ENCODE assay signal across 8 cellular contexts in genomic region chr1:26853156-26853555, GRCh38. TPM values are rescaled to one million over a fixed set of nuclear protein-coding genes. Genes with fewer than 3 reads are reported as not detected.
DNase-seq lines count a peak whose midpoint lies in the region; ATAC-seq and TF ChIP-seq lines count a peak whose summit lies in the region.

No MANE protein-coding gene starts in this region.

- no peak overlapping the region for H3T11ph ChIP-seq in H9 (ENCODE audit: low read length)

- H3K27ac Mint-ChIP-seq in H9 = no peak overlapping the region
- peak overlapping the region; percentile 66 for H3K27ac Mint-ChIP-seq in activated CD8-positive, alpha-beta T cell treated with anti-CD3 and anti-CD28 coated beads, Interleukin-2, amount 10 ng/mL, durations not matched to agents 7 days and 5 days
- H3K27ac Mint-ChIP-seq in effector memory CD8-positive, alpha-beta T cell = peak overlapping the region in 1 of 2 donors; percentile 68

- no peak overlapping the region for H4K8ac ChIP-seq in H9 (replicated peaks; ENCODE audit: insufficient read length, low read depth, low read length)

- H2AFZ ChIP-seq in H9 (ENCODE audit: low read length) = no peak overlapping the region

- H4K91ac ChIP-seq in H9 (ENCODE audit: insufficient read length, low read depth, low read length) = no peak overlapping the region

- no peak overlapping the region for H3K23ac ChIP-seq in H9 (ENCODE audit: insufficient read length, low read depth, low read length)

- POLR2A ChIA-PET in BJ (lab: Charles Lee) = no interaction called here
- POLR2A ChIA-PET in activated CD8-positive, alpha-beta T cell treated with anti-CD3 and anti-CD28 coated beads, Interleukin-2, amount 10 ng/mL, durations not matched to agents 7 days and 5 days (lab: Charles Lee) = no interaction called here

- CTCF ChIA-PET in BJ (lab: Yijun Ruan, JAX) = interaction anchor here (0.6 to 1.0 kb wide), 2 partner anchors 17 to 55 kb away, joined by 3 read pairs; no protein-coding TSS in a partner anchor
- CTCF ChIA-PET in activated CD8-positive, alpha-beta T cell treated with anti-CD3 and anti-CD28 coated beads, Interleukin-2, amount 10 ng/mL, durations not matched to agents 7 days and 5 days (lab: Charles Lee) = no interaction called here

- peak; percentile 87 for TF ChIP-seq CTCF in BJ (IDR thresholded peaks at IDR 0.05; ENCODE audit: insufficient read depth, low read depth, low read length)
- TF ChIP-seq CTCF in H9 (conservative IDR thresholded peaks at IDR 0.05) = peak; percentile 87

- no peaks in the 10 kb centered on the region for H3K9me3 ChIP-seq in H9 (ENCODE audit: control insufficient read depth, low read depth, low read length)

- no peak overlapping the region for H3K4me3 ChIP-seq in BJ (ENCODE audit: low read depth, low read length)

- H3K27ac ChIP-seq in H9 (ENCODE audit: insufficient read length, low read depth, low read length) = no peak overlapping the region

- no peaks in the 10 kb centered on the region for H3K23me2 ChIP-seq in H9 (ENCODE audit: insufficient read length, low read depth, low read length, poor library complexity, severe bottlenecking)

- no CpG with 5 or more reads among the region's 3 CpGs for WGBS in H9 (ENCODE audit: extremely low coverage, insufficient read length, low lambda C conversion rate)

- no peak overlapping the region for H2AK5ac ChIP-seq in H9 (ENCODE audit: insufficient read length, low read length)

- peak; percentile 83 for ATAC-seq in activated CD8-positive, alpha-beta T cell treated with anti-CD3 and anti-CD28 coated beads, Interleukin-2, amount 10 ng/mL, durations not matched to agents 7 days and 5 days
- peak; percentile 85 for ATAC-seq in effector memory CD8-positive, alpha-beta T cell (replicated peaks)
- ATAC-seq in GM18498 (IDR thresholded peaks at IDR 0.05; ENCODE audit: unreplicated experiment) = no peak

- H3K79me2 ChIP-seq in H9 (ENCODE audit: insufficient read depth, low read length) = no peaks in the 10 kb centered on the region

- no peaks in the 10 kb centered on the region for H4K20me1 ChIP-seq in H9 (ENCODE audit: control insufficient read depth, insufficient read depth, insufficient read length)

- no peak overlapping the region for H2BK5ac ChIP-seq in H9 (ENCODE audit: insufficient read length, low read length)

- H3K18ac ChIP-seq in H9 (ENCODE audit: insufficient read length, low read depth, low read length) = no peak overlapping the region

- no peak overlapping the region for H4K5ac ChIP-seq in H9 (ENCODE audit: insufficient read length, low read depth, low read length)

- H2BK12ac ChIP-seq in H9 (ENCODE audit: insufficient read length, low read depth, low read length) = no peak overlapping the region

- no peaks in the 10 kb centered on the region for H3K79me1 ChIP-seq in H9 (ENCODE audit: insufficient read depth, low read depth, low read length, poor library complexity, severe bottlenecking)

- H3K27me3 Mint-ChIP-seq in H9 (ENCODE audit: low read depth) = no peaks in the 10 kb centered on the region
- no peaks in the 10 kb centered on the region for H3K27me3 Mint-ChIP-seq in activated CD8-positive, alpha-beta T cell treated with anti-CD3 and anti-CD28 coated beads, Interleukin-2, amount 10 ng/mL, durations not matched to agents 7 days and 5 days (ENCODE audit: low read depth)
- no peaks in the 10 kb centered on the region for H3K27me3 Mint-ChIP-seq in effector memory CD8-positive, alpha-beta T cell

- no peak overlapping the region for H2BK20ac ChIP-seq in H9 (ENCODE audit: low read depth, low read length, poor library complexity, severe bottlenecking)

- no peak overlapping the region for H3K56ac ChIP-seq in H9 (ENCODE audit: insufficient read length, low read depth, low read length)

- H2BK15ac ChIP-seq in H9 (ENCODE audit: low read depth, low read length) = no peak overlapping the region

- DNase-seq in BJ (ENCODE audit: low read depth) (no peak), H9 (peak; percentile 84), NCI-H82 (lab: John Stamatoyannopoulos, UW) (peak; percentile 91), midbrain (lab: John Stamatoyannopoulos, UW) (peak; percentile 47)
- DNase-seq in activated CD8-positive, alpha-beta T cell treated with anti-CD3 and anti-CD28 coated beads, Interleukin-2, amount 10 ng/mL, durations not matched to agents 7 days and 5 days = peak; percentile 83
- DNase-seq in effector memory CD8-positive, alpha-beta T cell = peak; percentile 71 to 77 (median 76)
- peak; percentile 67 for DNase-seq in stimulated activated CD8-positive, alpha-beta memory T cell treated with anti-CD3 and anti-CD28 coated beads, Interleukin-4, amount 100 ng/mL, for 24 hours (ENCODE audit: low read depth)

- H3K4ac ChIP-seq in H9 (ENCODE audit: low read depth, low read length) = no peak overlapping the region

- H3K36me3 Mint-ChIP-seq in H9 (ENCODE audit: insufficient read depth in 1 of 3, low read depth in 3 of 3) = peaks cover 22 to 62% (median 46%) of the 10 kb centered on the region in 3 experiments; a peak in 6 of 7 replicates
- peaks cover 61% of the 10 kb centered on the region for H3K36me3 Mint-ChIP-seq in activated CD8-positive, alpha-beta T cell treated with anti-CD3 and anti-CD28 coated beads, Interleukin-2, amount 10 ng/mL, durations not matched to agents 7 days and 5 days (ENCODE audit: low read depth)
- peaks cover 85% of the 10 kb centered on the region for H3K36me3 Mint-ChIP-seq in effector memory CD8-positive, alpha-beta T cell (ENCODE audit: insufficient read depth)

- H3K36me3 ChIP-seq in BJ (ENCODE audit: control insufficient read depth, insufficient read depth, low read length) = peaks cover 35% of the 10 kb centered on the region

- peaks cover 19 to 22% of the 10 kb centered on the region in 2 experiments for H3K4me1 Mint-ChIP-seq in H9
- H3K4me1 Mint-ChIP-seq in activated CD8-positive, alpha-beta T cell treated with anti-CD3 and anti-CD28 coated beads, Interleukin-2, amount 10 ng/mL, durations not matched to agents 7 days and 5 days (ENCODE audit: low read depth) = peaks cover 9% of the 10 kb centered on the region
- peaks cover 3 to 10% of the 10 kb centered on the region in 2 donors for H3K4me1 Mint-ChIP-seq in effector memory CD8-positive, alpha-beta T cell (ENCODE audit: low read depth in 2 of 2)

- H3K9me3 Mint-ChIP-seq in H9 = no peaks in the 10 kb centered on the region
- H3K9me3 Mint-ChIP-seq in activated CD8-positive, alpha-beta T cell treated with anti-CD3 and anti-CD28 coated beads, Interleukin-2, amount 10 ng/mL, durations not matched to agents 7 days and 5 days (ENCODE audit: insufficient read depth) = no peaks in the 10 kb centered on the region
- no peaks in the 10 kb centered on the region for H3K9me3 Mint-ChIP-seq in effector memory CD8-positive, alpha-beta T cell

- no peak overlapping the region for H2BK120ac ChIP-seq in H9 (ENCODE audit: low read depth, low read length, poor library complexity, severe bottlenecking)

- no peak overlapping the region for H3K9ac ChIP-seq in H9 (ENCODE audit: extremely low read depth, insufficient read length, low read length)

- no peaks in the 10 kb centered on the region for H3K4me1 ChIP-seq in H9 (ENCODE audit: insufficient read depth, low read length)

- H3K14ac ChIP-seq in H9 (ENCODE audit: insufficient read depth, low read length) = no peak overlapping the region

- H3K27me3 ChIP-seq in BJ (ENCODE audit: control insufficient read depth, insufficient read depth, low read length) (no peaks in the 10 kb centered on the region), H9 (ENCODE audit: insufficient read depth, low read length) (no peaks in the 10 kb centered on the region)

- no peak overlapping the region for H3K4me2 ChIP-seq in H9 (ENCODE audit: insufficient read depth, insufficient read length, low read length)

- no peak overlapping the region for H3K4me3 Mint-ChIP-seq in H9
- H3K4me3 Mint-ChIP-seq in activated CD8-positive, alpha-beta T cell treated with anti-CD3 and anti-CD28 coated beads, Interleukin-2, amount 10 ng/mL, durations not matched to agents 7 days and 5 days = no peak overlapping the region
- H3K4me3 Mint-ChIP-seq in effector memory CD8-positive, alpha-beta T cell = no peak overlapping the region

RNA-seq across cellular contexts. Expression of gene SFN, which starts 9.8 kb away (rescaled TPM):
- 0.20 TPM in 1 of 2 replicates, not detected in the other for polyA plus RNA-seq in BJ (2011; rRNA removed)
- not detected in 2 replicates for polyA minus RNA-seq in BJ (2011; rRNA and poly(A)+ RNA removed)
- 3.8 and 4.3 TPM in 2 replicates for total RNA-seq in H9 (2021)
- total RNA-seq in activated CD8-positive, alpha-beta T cell treated with anti-CD3 and anti-CD28 coated beads, Interleukin-2, amount 10 ng/mL, durations not matched to agents 7 days and 5 days = 1 to 10 TPM; 1.8 to 1.9 TPM

RNA-seq across cellular contexts. Expression of gene ZDHHC18, which starts 26.7 kb away (rescaled TPM):
- 26.6 and 42.1 TPM in 2 replicates for polyA plus RNA-seq in BJ (2011; rRNA removed)
- polyA minus RNA-seq in BJ (2011; rRNA and poly(A)+ RNA removed) = 25.3 and 35.0 TPM in 2 replicates
- 33.1 and 38.9 TPM in 2 replicates for total RNA-seq in H9 (2021)
- 10 to 100 TPM; 47.6 to 50.9 TPM for total RNA-seq in activated CD8-positive, alpha-beta T cell treated with anti-CD3 and anti-CD28 coated beads, Interleukin-2, amount 10 ng/mL, durations not matched to agents 7 days and 5 days

RNA-seq across cellular contexts. Expression of gene GPN2, which starts 36.9 kb away (rescaled TPM):
- polyA plus RNA-seq in BJ (2011; rRNA removed) = 35.3 and 44.9 TPM in 2 replicates
- 24.8 and 40.2 TPM in 2 replicates for polyA minus RNA-seq in BJ (2011; rRNA and poly(A)+ RNA removed)
- total RNA-seq in H9 (2021) = 44.3 and 47.8 TPM in 2 replicates
- 10 to 100 TPM; 28.9 to 32.8 TPM for total RNA-seq in activated CD8-positive, alpha-beta T cell treated with anti-CD3 and anti-CD28 coated beads, Interleukin-2, amount 10 ng/mL, durations not matched to agents 7 days and 5 days

RNA-seq across cellular contexts. Expression of gene GPATCH3, which starts 47.1 kb away (rescaled TPM):
- 5.7 and 12.2 TPM in 2 replicates for polyA plus RNA-seq in BJ (2011; rRNA removed)
- 5.9 and 6.8 TPM in 2 replicates for polyA minus RNA-seq in BJ (2011; rRNA and poly(A)+ RNA removed)
- 19.4 and 21.2 TPM in 2 replicates for total RNA-seq in H9 (2021)
- total RNA-seq in activated CD8-positive, alpha-beta T cell treated with anti-CD3 and anti-CD28 coated beads, Interleukin-2, amount 10 ng/mL, durations not matched to agents 7 days and 5 days = 10 to 100 TPM; 14.9 to 16.4 TPM
